ENCODE assay signal across 8 cellular contexts in genomic region chr3:11717768-11718581, GRCh38.
DNase-seq lines count a peak whose midpoint lies in the region; ATAC-seq, FAIRE-seq and TF ChIP-seq lines count a peak whose summit lies in the region.

No MANE protein-coding gene starts in this region.

- H3K9ac ChIP-seq in BLaER1 treated with 17β-estradiol and CSF1 and Interleukin-3, amounts not matched to agents 10 nM and 100 nM: peak overlapping the region in 7 of 11 experiments; percentile 66 to 80 (median 75); a peak in 7 of 22 replicates
- H3K9ac ChIP-seq in GM12878 (ENCODE audit: control insufficient read depth, insufficient read depth, low read length) (no peak overlapping the region), liver (ENCODE audit: low read depth in 1 of 2, low read length in 2 of 2) (peak overlapping the region in 1 of 2 donors; percentile 53)

- H3K36me3 Mint-ChIP-seq in type B pancreatic cell: no peaks in the 10 kb centered on the region

- BruUV-seq in GM12878 (replicated peaks; lab: Mats Ljungman, UMichigan): TSS peak; percentile 56

- TF ChIP-seq POLR2A in GM12878 (IDR thresholded peaks at IDR 0.05; ENCODE audit: low read depth, low read length): no peak

- TF ChIP-seq RAD21 in GM12878 (IDR thresholded peaks at IDR 0.05; ENCODE audit: insufficient read depth, low read depth, low read length): no peak
- no peak for TF ChIP-seq RAD21 in liver (IDR thresholded peaks at IDR 0.05)

- H3K4me1 Mint-ChIP-seq in type B pancreatic cell (ENCODE audit: unreplicated experiment): peaks cover 42% of the 10 kb centered on the region

- WGBS in GM12878 (ENCODE audit: insufficient coverage, insufficient replicate concordance, low lambda C conversion rate, missing lambda C conversion rate): 28% methylated on average over 9 of the region's 9 CpGs
- 17% methylated on average over 9 of the region's 9 CpGs for WGBS in liver

- RAD21 ChIA-PET in GM12878 (lab: Charles Lee; ENCODE audit: unreplicated experiment): no interaction called here

- H3K27ac Mint-ChIP-seq in type B pancreatic cell: peak overlapping the region; percentile 100

- POLR2A ChIA-PET in GM12878 (lab: Charles Lee): no interaction called here

- peaks cover 50 to 72% (median 68%) of the 10 kb centered on the region in 11 experiments for H3K27me3 ChIP-seq in BLaER1 treated with 17β-estradiol and CSF1 and Interleukin-3, amounts not matched to agents 10 nM and 100 nM
- H3K27me3 ChIP-seq in GM12878 (replicated peaks in 1 of 2; ENCODE audit: control insufficient read depth in 2 of 2, insufficient read depth in 2 of 2, low read length in 1 of 2) (no peaks in the 10 kb centered on the region; a peak in 1 of 4 replicates), liver (ENCODE audit: control insufficient read depth in 4 of 4, insufficient read depth in 4 of 4, low read length in 3 of 4) (no peaks in the 10 kb centered on the region)

- peak; percentile 41 for DNase-seq in HuH-7 (ENCODE audit: low spot score)
- DNase-seq in GM12878 (ENCODE audit: low read depth, low spot score): no peak
- DNase-seq in type B pancreatic cell (ENCODE audit: extremely low spot score, unreplicated experiment): no peak
- no peak for DNase-seq in SKM-1 (lab: John Stamatoyannopoulos, UW; ENCODE audit: unreplicated experiment)

- no peaks in the 10 kb centered on the region for H3K27me3 Mint-ChIP-seq in type B pancreatic cell

- H2AFZ ChIP-seq in GM12878 (ENCODE audit: control insufficient read depth, low read depth, low read length): peak overlapping the region; percentile 65; the same call in 1 of the 2 replicates

- CTCF ChIA-PET in GM12878 (lab: Yijun Ruan, JAX): no interaction called here

- no peak overlapping the region for H3K27ac ChIP-seq in BLaER1 treated with 17β-estradiol and CSF1 and Interleukin-3, amounts not matched to agents 10 nM and 100 nM
- no peak overlapping the region for H3K27ac ChIP-seq in GM12878 (ENCODE audit: control insufficient read depth, insufficient read depth)
- H3K27ac ChIP-seq in liver (ENCODE audit: low read depth in 1 of 2, low read length in 2 of 2): peak overlapping the region; percentile 86 to 90

- ATAC-seq in GM19372 (IDR thresholded peaks at IDR 0.05; ENCODE audit: low read depth, unreplicated experiment): peak; percentile 2
- ATAC-seq in GM12878: peak; percentile 38
- no peak for ATAC-seq in HG03442 (IDR thresholded peaks at IDR 0.05; ENCODE audit: unreplicated experiment)

- in situ Hi-C loops in GM12878 (cut with MboI): no loop called here

- H3K79me2 ChIP-seq in GM12878 (ENCODE audit: control insufficient read depth, insufficient read depth, low read length): no peaks in the 10 kb centered on the region

- no peaks in the 10 kb centered on the region for H3K36me3 ChIP-seq in BLaER1 treated with 17β-estradiol and CSF1 and Interleukin-3, amounts not matched to agents 10 nM and 100 nM
- H3K36me3 ChIP-seq in GM12878 (ENCODE audit: control insufficient read depth in 2 of 2, insufficient read depth in 2 of 2, low read length in 1 of 2): no peaks in the 10 kb centered on the region
- H3K36me3 ChIP-seq in liver (ENCODE audit: control insufficient read depth in 4 of 4, insufficient read depth in 3 of 4, low read depth in 1 of 4, low read length in 3 of 4): no peaks in the 10 kb centered on the region

- no peaks in the 10 kb centered on the region for H3K9me3 ChIP-seq in BLaER1 treated with 17β-estradiol and CSF1 and Interleukin-3, amounts not matched to agents 10 nM and 100 nM (replicated peaks in 1 of 11)
- H3K9me3 ChIP-seq in GM12878 (replicated peaks; ENCODE audit: control insufficient read depth, insufficient read depth, low read length) (no peaks in the 10 kb centered on the region), liver (ENCODE audit: control insufficient read depth in 4 of 4, low read length in 3 of 4) (no peaks in the 10 kb centered on the region)

- no peak for TF ChIP-seq EP300 in GM12878 (IDR thresholded peaks at IDR 0.05; ENCODE audit: borderline replicate concordance in 1 of 2, control insufficient read depth in 1 of 2, low read depth in 2 of 2, low read length in 2 of 2)

- H3K4me3 Mint-ChIP-seq in type B pancreatic cell: peak overlapping the region; percentile 99

- intact Hi-C loops in GM12878 (cut with micrococcal nuclease; ENCODE audit: unreplicated experiment): no loop called here

- H4K20me1 ChIP-seq in BLaER1 treated with 17β-estradiol and CSF1 and Interleukin-3, amounts not matched to agents 10 nM and 100 nM: peaks cover 0 to 33% (median 0%) of the 10 kb centered on the region in 11 experiments; a peak in 8 of 22 replicates
- H4K20me1 ChIP-seq in GM12878 (ENCODE audit: control insufficient read depth, insufficient read depth): no peaks in the 10 kb centered on the region

- no peaks in the 10 kb centered on the region for H3K9me3 Mint-ChIP-seq in type B pancreatic cell

- H3K4me3 ChIP-seq in BLaER1 treated with 17β-estradiol and CSF1 and Interleukin-3, amounts not matched to agents 10 nM and 100 nM: peak overlapping the region; percentile 72 to 88 (median 80)
- H3K4me3 ChIP-seq in GM12878 (peak overlapping the region; percentile 83), liver (ENCODE audit: low read depth in 1 of 3, low read length in 3 of 3) (peak overlapping the region in 2 of 3 donors; percentile 97)

- TF ChIP-seq CTCF in GM12878 (IDR thresholded peaks at IDR 0.05 in 2 of 3, conservative IDR thresholded peaks at IDR 0.05 in 1 of 3; ENCODE audit: control insufficient read depth in 2 of 3, extremely low read depth in 1 of 3, insufficient read depth in 1 of 3, low read depth in 3 of 3, low read length in 3 of 3) (no peak), liver (IDR thresholded peaks at IDR 0.05; ENCODE audit: low read depth, low read length, missing input control) (no peak), type B pancreatic cell (conservative IDR thresholded peaks at IDR 0.05) (no peak)

- SMC1A ChIA-PET in GM12878 (lab: Charles Lee; ENCODE audit: uncharacterized antibody, unreplicated experiment): no interaction called here

- peak overlapping the region; percentile 84 to 100 (median 99) for H3K4me2 ChIP-seq in BLaER1 treated with 17β-estradiol and CSF1 and Interleukin-3, amounts not matched to agents 10 nM and 100 nM
- H3K4me2 ChIP-seq in GM12878 (ENCODE audit: control insufficient read depth, insufficient read depth): peak overlapping the region; percentile 96

- FAIRE-seq in GM12878 (lab: Jason Lieb, UNC): peak; percentile 54

- H3K4me1 ChIP-seq in BLaER1 treated with 17β-estradiol and CSF1 and Interleukin-3, amounts not matched to agents 10 nM and 100 nM: peaks cover 8 to 34% (median 20%) of the 10 kb centered on the region in 10 experiments; a peak in 18 of 20 replicates
- H3K4me1 ChIP-seq in GM12878 (ENCODE audit: control insufficient read depth, insufficient read depth, low read length) (no peaks in the 10 kb centered on the region; the same call in 1 of the 2 replicates), liver (ENCODE audit: control insufficient read depth in 4 of 4, insufficient read depth in 4 of 4, low read length in 3 of 4) (peaks cover 3 to 25% (median 16%) of the 10 kb centered on the region in 4 donors)

TF ChIP-seq in GM12878, 131 proteins besides CTCF, POLR2A, EP300 and RAD21:
- no peak for TF ChIP-seq HCFC1 (IDR thresholded peaks at IDR 0.05; ENCODE audit: low read length)
- TF ChIP-seq SP1 (IDR thresholded peaks at IDR 0.05; ENCODE audit: low read depth, low read length): no peak
- no peak for TF ChIP-seq MAX (IDR thresholded peaks at IDR 0.05; ENCODE audit: low read depth, low read length)
- no peak for TF ChIP-seq NR2C2 (IDR thresholded peaks at IDR 0.05; ENCODE audit: borderline replicate concordance, control insufficient read depth, insufficient read length, low read depth)
- TF ChIP-seq NBN (IDR thresholded peaks at IDR 0.05): no peak
- peak; percentile 44; the same call in 1 of the 3 replicates for TF ChIP-seq POU2F2 (IDR thresholded peaks at IDR 0.05; ENCODE audit: borderline replicate concordance, low read depth, low read length)

TF ChIP-seq in liver, 16 proteins besides CTCF, POLR2A, EP300 and RAD21:
- TF ChIP-seq EGR1 (IDR thresholded peaks at IDR 0.05; ENCODE audit: low read depth in 2 of 2): no peak
- no peak for TF ChIP-seq YY1 (IDR thresholded peaks at IDR 0.05)
- no peak for TF ChIP-seq TAF1 (conservative IDR thresholded peaks at IDR 0.05)
- TF ChIP-seq HNF4G (IDR thresholded peaks at IDR 0.05): no peak
- TF ChIP-seq GABPA (IDR thresholded peaks at IDR 0.05 in 1 of 2, conservative IDR thresholded peaks at IDR 0.05 in 1 of 2): no peak
- no peak for TF ChIP-seq JUND (IDR thresholded peaks at IDR 0.05)
- no peak for TF ChIP-seq FOXA2 (IDR thresholded peaks at IDR 0.05)
- TF ChIP-seq RXRA (IDR thresholded peaks at IDR 0.05): no peak
- TF ChIP-seq SP1 (IDR thresholded peaks at IDR 0.05): no peak
- no peak for TF ChIP-seq ZBTB33 (IDR thresholded peaks at IDR 0.05)

Comparison
In these comparisons a context has a peak if more than half of its experiments do, and no peak if none do; other contexts are left out.
1. H3K27ac ChIP-seq: peak in liver (2 of 2); none in BLaER1 treated with 17β-estradiol and CSF1 and Interleukin-3, amounts not matched to agents 10 nM and 100 nM (0 of 11) and GM12878 (single experiment).
2. Peak in every context shown above with its lines, with median percentiles within 50 percentile points of each other: H3K4me3 ChIP-seq.